Comparison of ENCODE assay signal across 9 cellular contexts in the genomic region with DNA sequence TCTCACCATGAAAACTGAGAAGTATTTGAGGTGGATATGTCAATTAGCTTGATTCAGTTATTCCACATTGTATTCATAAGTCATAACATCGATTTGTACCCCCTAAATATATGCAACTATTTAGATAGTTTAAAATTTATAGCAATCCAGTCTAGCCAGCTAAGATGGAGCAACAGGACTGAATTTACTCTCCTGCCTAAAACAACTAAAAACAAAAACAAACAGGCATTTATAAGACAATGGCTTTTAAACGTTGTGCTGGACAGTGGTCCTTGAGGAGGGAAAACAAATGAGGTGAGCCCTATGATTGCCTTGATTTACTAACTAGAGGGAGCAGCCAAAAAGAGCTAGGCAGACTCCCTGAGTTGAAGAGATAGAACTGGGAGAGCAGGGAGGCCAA. TPM values are rescaled to one million over a fixed set of nuclear protein-coding genes. Genes with fewer than 3 reads are reported as not detected.
A peak's percentile ranks its signal among the peaks of the same experiment; 100 is the strongest.
DNase-seq lines count a peak whose midpoint lies in the region; ATAC-seq, FAIRE-seq and TF ChIP-seq lines count a peak whose summit lies in the region.
"Had no signal": no experiment of that assay in that cellular context is flagged by ENCODE, and none has a peak within 500 bp of the region (broad histone marks: within the 10 kb centered on the region; RNA-seq: fewer than 3 reads in every experiment).

No MANE protein-coding gene starts in this region.

- DNase-seq in AG04449 (ENCODE audit: low read depth, low spot score) (no peak), MCF 10A (ENCODE audit: unreplicated experiment) (no peak), NCI-H2107 (lab: John Stamatoyannopoulos, UW) (no peak), GM19239 (ENCODE audit: insufficient read length, low spot score) (no peak), NOMO-1 treated with dmso at 0.1 percent for 144 hours (lab: John Stamatoyannopoulos, UW; ENCODE audit: unreplicated experiment) (no peak), GOT3 (lab: John Stamatoyannopoulos, UW) (no peak)
- peak in 1 of 9 donors; percentile 3 for DNase-seq in naive thymus-derived CD4-positive, alpha-beta T cell

- no peak for TF ChIP-seq CTCF in AG04449 (IDR thresholded peaks at IDR 0.05; ENCODE audit: insufficient read depth, low read length, missing control alignments)
- TF ChIP-seq CTCF in MCF 10A (IDR thresholded peaks at IDR 0.05; ENCODE audit: unreplicated experiment), result no peak

- intact Hi-C loops in MCF 10A (cut with micrococcal nuclease), result loop anchor here (5.0 kb wide), 1 partner anchor 43 kb away; no protein-coding TSS in a partner anchor
- intact Hi-C loops in naive thymus-derived CD4-positive, alpha-beta T cell (cut with micrococcal nuclease), result loop anchor here in 1 of 2 donors (5.0 to 10.0 kb wide), 4 partner anchors 133 to 1990 kb away; partner anchors contain the start of genes CCDC186 and TDRD1

- H3K36me3 ChIP-seq in HUES48 (ENCODE audit: control insufficient read depth, insufficient read depth, low read length), result peaks cover 17% of the 10 kb centered on the region
- peaks cover 0 to 4% (median 0%) of the 10 kb centered on the region in 3 experiments for H3K36me3 ChIP-seq in naive thymus-derived CD4-positive, alpha-beta T cell (ENCODE audit: control insufficient read depth in 2 of 3, insufficient read depth in 3 of 3, low read length in 3 of 3)

- H3K27ac Mint-ChIP-seq in MCF 10A (ENCODE audit: low read depth, unreplicated experiment), result peak overlapping the region; percentile 94
- peak overlapping the region in 8 of 9 donors; percentile 16 to 99 (median 90) for H3K27ac Mint-ChIP-seq in naive thymus-derived CD4-positive, alpha-beta T cell

- no peak overlapping the region for H3K27ac ChIP-seq in HUES48 (ENCODE audit: low read depth, low read length)
- H3K27ac ChIP-seq in naive thymus-derived CD4-positive, alpha-beta T cell (ENCODE audit: low read depth, low read length), result peak overlapping the region; percentile 75

- peaks cover 14% of the 10 kb centered on the region for H3K36me3 Mint-ChIP-seq in MCF 10A (ENCODE audit: insufficient read depth, unreplicated experiment)
- peaks cover 0 to 12% (median 6%) of the 10 kb centered on the region in 5 donors for H3K36me3 Mint-ChIP-seq in naive thymus-derived CD4-positive, alpha-beta T cell

- H3K4me3 ChIP-seq in AG04449 (ENCODE audit: low read depth, low read length), result peak overlapping the region; percentile 96
- H3K4me3 ChIP-seq in HUES48 (ENCODE audit: low read depth, low read length), result peak overlapping the region; percentile 96
- H3K4me3 ChIP-seq in naive thymus-derived CD4-positive, alpha-beta T cell (ENCODE audit: low read length), result peak overlapping the region; percentile 88

- ATAC-seq in naive thymus-derived CD4-positive, alpha-beta T cell, result no peak

- no peaks in the 10 kb centered on the region for H3K27me3 ChIP-seq in HUES48 (ENCODE audit: control insufficient read depth, insufficient read depth, low read length)
- H3K27me3 ChIP-seq in naive thymus-derived CD4-positive, alpha-beta T cell (ENCODE audit: control insufficient read depth in 2 of 2, insufficient read depth in 2 of 2, low read length in 2 of 2), result no peaks in the 10 kb centered on the region

- peaks cover 19% of the 10 kb centered on the region for H3K4me1 Mint-ChIP-seq in MCF 10A (ENCODE audit: insufficient read depth, unreplicated experiment)
- H3K4me1 Mint-ChIP-seq in naive thymus-derived CD4-positive, alpha-beta T cell, result peaks cover 13 to 34% (median 27%) of the 10 kb centered on the region in 7 donors

- peak overlapping the region; percentile 93 for H3K9ac ChIP-seq in HUES48 (ENCODE audit: low read depth, low read length)

- H3K9me3 ChIP-seq in HUES48 (ENCODE audit: control insufficient read depth, insufficient read depth, low read length), result no peaks in the 10 kb centered on the region
- H3K9me3 ChIP-seq in naive thymus-derived CD4-positive, alpha-beta T cell (ENCODE audit: control insufficient read depth in 2 of 3, low read length in 3 of 3), result no peaks in the 10 kb centered on the region

- H3K4me3 Mint-ChIP-seq in MCF 10A (ENCODE audit: unreplicated experiment), result peak overlapping the region; percentile 98
- H3K4me3 Mint-ChIP-seq in naive thymus-derived CD4-positive, alpha-beta T cell, result peak overlapping the region in 9 of 10 donors; percentile 1 to 98 (median 88)

- H3K9me3 Mint-ChIP-seq in MCF 10A (ENCODE audit: unreplicated experiment), result peaks cover 11% of the 10 kb centered on the region
- H3K9me3 Mint-ChIP-seq in naive thymus-derived CD4-positive, alpha-beta T cell, result peaks cover 0 to 25% (median 6%) of the 10 kb centered on the region in 11 donors

- POLR2A ChIA-PET in AG04449 (lab: Yijun Ruan, JAX), result interaction anchor here (1.2 kb wide), 1 partner anchor 48 kb away, joined by 3 read pairs; no protein-coding TSS in a partner anchor
- POLR2A ChIA-PET in MCF 10A (lab: Yijun Ruan, JAX), result interaction anchor here (0.6 to 4.1 kb wide), 19 partner anchors 11 to 1266 kb away, joined by 3 to 38 read pairs (median 4); partner anchors contain the start of gene ZDHHC6
- POLR2A ChIA-PET in naive thymus-derived CD4-positive, alpha-beta T cell (lab: Charles Lee), result interaction anchor here (2.2 to 2.9 kb wide), 2 partner anchors 191 to 262 kb away, joined by 11 to 13 read pairs; partner anchors contain the start of genes VTI1A and ZDHHC6

- CTCF ChIA-PET in AG04449 (lab: Yijun Ruan, JAX) (interaction anchor here (0.9 to 5.8 kb wide), 7 partner anchors 12 to 142 kb away, joined by 3 to 68 read pairs (median 8); no protein-coding TSS in a partner anchor), MCF 10A (lab: Yijun Ruan, JAX) (interaction anchor here (0.6 to 5.5 kb wide), 15 partner anchors 10 to 1108 kb away, joined by 3 to 65 read pairs (median 4); partner anchors contain the start of genes ADRA2A, VTI1A and ZDHHC6)
- CTCF ChIA-PET in naive thymus-derived CD4-positive, alpha-beta T cell (lab: Charles Lee), result interaction anchor here (0.7 kb wide), 1 partner anchor 1617 kb away, joined by 3 read pairs; the partner anchor contains the start of gene SMC3

- H3K4me1 ChIP-seq in HUES48 (ENCODE audit: control insufficient read depth, insufficient read depth, low read length), result peaks cover 9% of the 10 kb centered on the region; the same call in 1 of the 2 replicates
- peaks cover 7 to 8% of the 10 kb centered on the region in 2 donors for H3K4me1 ChIP-seq in naive thymus-derived CD4-positive, alpha-beta T cell (ENCODE audit: control insufficient read depth in 2 of 2, insufficient read depth in 2 of 2, low read length in 2 of 2)

- no TSS peak for BruUV-seq in MCF 10A (replicated peaks; lab: Mats Ljungman, UMichigan)

- H3K27me3 Mint-ChIP-seq in MCF 10A (ENCODE audit: insufficient read depth, unreplicated experiment), result no peaks in the 10 kb centered on the region
- H3K27me3 Mint-ChIP-seq in naive thymus-derived CD4-positive, alpha-beta T cell, result peaks cover 0 to 16% (median 0%) of the 10 kb centered on the region in 5 donors

- FAIRE-seq in GM19239 (lab: Jason Lieb, UNC), result no peak
- FAIRE-seq: TTC549 had no signal

RNA-seq across cellular contexts. Expression of gene GPAM, which starts 0.8 kb away (rescaled TPM):
- total RNA-seq in MCF 10A (2022), result 19.8 and 20.4 TPM in 2 replicates
- total RNA-seq in naive thymus-derived CD4-positive, alpha-beta T cell, result 10 to 100 TPM in 1 of 5 experiments, 1 to 10 TPM in 4; 3.7 to 11.3 (median 6.6) TPM
- 1 to 10 TPM; 2.6 to 3.3 TPM for polyA plus RNA-seq in naive thymus-derived CD4-positive, alpha-beta T cell
